16 cellular contexts compared by ENCODE assay signal in the genomic region with DNA sequence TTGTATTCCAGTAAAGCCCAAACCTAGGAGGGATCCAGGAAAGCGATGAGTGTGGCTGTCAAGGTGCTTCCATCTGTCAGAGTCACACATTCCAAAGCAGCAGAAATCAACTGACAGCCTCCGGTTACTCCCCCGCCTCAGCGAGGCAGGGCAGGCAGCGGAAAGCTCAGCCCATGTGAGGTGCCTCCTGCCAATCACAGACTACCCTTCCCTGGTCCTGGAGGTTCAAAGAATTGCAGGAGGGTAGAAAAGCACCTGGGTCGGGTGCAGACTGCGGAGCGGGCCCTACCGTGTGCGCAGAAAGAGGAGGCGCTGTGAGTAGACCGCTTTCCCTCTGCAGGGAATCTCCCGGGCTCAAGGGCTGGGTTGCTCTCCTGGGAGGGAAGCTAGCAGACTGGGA. TPM values are rescaled to one million over a fixed set of nuclear protein-coding genes. Genes with fewer than 3 reads are reported as not detected.
DNase-seq lines count a peak whose midpoint lies in the region; ATAC-seq, FAIRE-seq and TF ChIP-seq lines count a peak whose summit lies in the region.
"Had no signal": no experiment of that assay in that cellular context is flagged by ENCODE, and none has a peak within 500 bp of the region (broad histone marks: within the 10 kb centered on the region; RNA-seq: fewer than 3 reads in every experiment).

Gene UPK1B, plus strand, starts transcription at position 274 of the 400 bp plus-strand sequence. CDS start 13,144 bp downstream, outside the sequence.

- TF ChIP-seq CTCF in HepG2 (CRISPR knock-in tag; IDR thresholded peaks at IDR 0.05) (no peak), right lobe of liver (IDR thresholded peaks at IDR 0.05) (no peak), hepatocyte (IDR thresholded peaks at IDR 0.05; ENCODE audit: poor library complexity) (no peak), nephron (IDR thresholded peaks at IDR 0.05; ENCODE audit: unreplicated experiment in 3 of 3) (no peak)

- H3K4me1 Mint-ChIP-seq in nephron, result no peaks in the 10 kb centered on the region
- H3K4me1 Mint-ChIP-seq: CD8-positive, alpha-beta memory T cell had no signal

- H3K4me2 ChIP-seq in HepG2 (ENCODE audit: low read depth, low read length) (no peak within 1 kb of the TSS), hepatocyte (peak within 1 kb of the TSS; percentile 50)

- peak within 1 kb of the TSS in 2 of 3 experiments; percentile 28 to 34 for H3K4me3 Mint-ChIP-seq in nephron
- H3K4me3 Mint-ChIP-seq: CD8-positive, alpha-beta memory T cell; HFFc6 had no signal

- POLR2A ChIA-PET in HepG2 (lab: Yijun Ruan, JAX), result no interaction called here

- H3K27me3 ChIP-seq in HepG2 (ENCODE audit: control insufficient read depth in 1 of 2, insufficient read depth in 2 of 2, low read length in 2 of 2), result peaks cover 0 to 4% of the 10 kb centered on the region in 2 experiments; a peak in 1 of 5 replicates
- H3K27me3 ChIP-seq in right lobe of liver, result no peaks in the 10 kb centered on the region
- H3K27me3 ChIP-seq in hepatocyte, result no peaks in the 10 kb centered on the region

- no peaks in the 10 kb centered on the region for H3K9me2 ChIP-seq in hepatocyte (replicated peaks; ENCODE audit: insufficient read depth)

- BruUV-seq in HepG2 (replicated peaks; lab: Mats Ljungman, UMichigan), result no TSS peak

- FAIRE-seq in HepG2 (lab: Jason Lieb, UNC) (no peak), urothelium cell line (lab: Jason Lieb, UNC) (no peak)

- CTCF ChIA-PET in HepG2 (lab: Yijun Ruan, JAX; ENCODE audit: low intra/inter-chr PET ratio, low total read pairs), result no interaction called here

- no peak within 1 kb of the TSS for H3K9ac ChIP-seq in HepG2 (ENCODE audit: insufficient read depth, low read depth, low read length)

- H3K4me1 ChIP-seq in HepG2 (ENCODE audit: insufficient read depth, low read length), result no peaks in the 10 kb centered on the region
- H3K4me1 ChIP-seq in right lobe of liver, result no peaks in the 10 kb centered on the region
- peaks cover 4% of the 10 kb centered on the region for H3K4me1 ChIP-seq in hepatocyte (ENCODE audit: insufficient read depth)

- intact Hi-C loops in HepG2 (cut with micrococcal nuclease; ENCODE audit: unreplicated experiment) (no loop called here), right lobe of liver (cut with DNase I) (no loop called here)

- no peak within 1 kb of the TSS for H3K27ac Mint-ChIP-seq in nephron
- H3K27ac Mint-ChIP-seq: HFFc6 had no signal

- no peaks in the 10 kb centered on the region for H3K9me3 Mint-ChIP-seq in nephron
- H3K9me3 Mint-ChIP-seq: HFFc6 had no signal

- no peaks in the 10 kb centered on the region for H3K36me3 ChIP-seq in HepG2 (replicated peaks in 1 of 2; ENCODE audit: control insufficient read depth in 1 of 2, insufficient read depth in 2 of 2, low read length in 2 of 2)
- no peaks in the 10 kb centered on the region for H3K36me3 ChIP-seq in right lobe of liver
- H3K36me3 ChIP-seq in hepatocyte (replicated peaks; ENCODE audit: insufficient read depth, low read depth), result no peaks in the 10 kb centered on the region

- H4K20me1 ChIP-seq in HepG2 (ENCODE audit: insufficient read depth, low read length) (no peaks in the 10 kb centered on the region), hepatocyte (ENCODE audit: insufficient read depth, poor library complexity, severe bottlenecking) (no peaks in the 10 kb centered on the region)

- H3K9me3 ChIP-seq in HepG2 (ENCODE audit: low read length) (no peaks in the 10 kb centered on the region), right lobe of liver (no peaks in the 10 kb centered on the region), hepatocyte (ENCODE audit: low read depth) (no peaks in the 10 kb centered on the region)

- H3K27ac ChIP-seq in HepG2 (ENCODE audit: extremely low read length, insufficient read depth, low read length), result no peak within 1 kb of the TSS
- no peak within 1 kb of the TSS for H3K27ac ChIP-seq in right lobe of liver
- no peak within 1 kb of the TSS for H3K27ac ChIP-seq in hepatocyte

- TF ChIP-seq EP300 in HepG2 (IDR thresholded peaks at IDR 0.05; ENCODE audit: low read depth in 2 of 2, low read length in 2 of 2) (no peak), HepG2 (CRISPR knock-in tag; IDR thresholded peaks at IDR 0.05; ENCODE audit: borderline replicate concordance) (no peak)

- WGBS in HepG2 (ENCODE audit: low lambda C conversion rate), result 43% methylated on average over 12 of the region's 13 CpGs
- 34% methylated on average over 5 of the region's 13 CpGs for WGBS in right lobe of liver (ENCODE audit: insufficient coverage, low coverage, low lambda C conversion rate, missing lambda C conversion rate)
- 35% methylated on average over 13 of the region's 13 CpGs for WGBS in hepatocyte (ENCODE audit: low lambda C conversion rate, missing lambda C conversion rate)

- H3K79me2 ChIP-seq in HepG2 (ENCODE audit: insufficient read depth, low read length), result no peaks in the 10 kb centered on the region
- H3K79me2 ChIP-seq in hepatocyte, result no peaks in the 10 kb centered on the region

- H3K36me3 Mint-ChIP-seq in nephron (ENCODE audit: low read depth), result no peaks in the 10 kb centered on the region

- H3K4me3 ChIP-seq in HepG2 (replicated peaks in 1 of 3; ENCODE audit: insufficient read depth in 1 of 3, low read depth in 2 of 3, low read length in 3 of 3) (no peak within 1 kb of the TSS), right lobe of liver (no peak within 1 kb of the TSS), hepatocyte (no peak within 1 kb of the TSS)

- no peak for DNase-seq in HepG2 (ENCODE audit: low spot score)
- no peak for DNase-seq in right lobe of liver
- no peak for DNase-seq in hepatocyte (ENCODE audit: low spot score)
- peak; percentile 17 for DNase-seq in urothelium cell line (ENCODE audit: low spot score)
- DNase-seq in ACHN, result no peak
- DNase-seq: activated CD8-positive, alpha-beta memory T cell treated with anti-CD3 and anti-CD28 coated beads, Interleukin-2, amount 50 U/mL, for 4 hours; activated naive CD4-positive, alpha-beta T cell treated with anti-CD3 and anti-CD28 coated beads, Interleukin-2, amount 50 U/mL, for 16 hours; CD8-positive, alpha-beta memory T cell; HFFc6; Karpas-422; NCI-H1436 treated with DMSO at 0.1 percent for 48 hours; posterior cingulate gyrus; T-helper 1 cell had no signal

- no peak for TF ChIP-seq POLR2A in HepG2 (IDR thresholded peaks at IDR 0.05; ENCODE audit: insufficient read depth in 1 of 2, low read depth in 2 of 2, low read length in 2 of 2)
- no peak for TF ChIP-seq POLR2A in right lobe of liver (IDR thresholded peaks at IDR 0.05)

- TF ChIP-seq RAD21 in HepG2 (CRISPR knock-in tag; IDR thresholded peaks at IDR 0.05), result no peak

- peak; percentile 73 for ATAC-seq in HepG2
- ATAC-seq in right lobe of liver, result no peak
- no peak for ATAC-seq in GM19452 (IDR thresholded peaks at IDR 0.05; ENCODE audit: unreplicated experiment)
- ATAC-seq in GM21786 (IDR thresholded peaks at IDR 0.05; ENCODE audit: unreplicated experiment), result no peak

- H2AFZ ChIP-seq in HepG2 (ENCODE audit: low read length), result no peak within 1 kb of the TSS
- no peak within 1 kb of the TSS for H2AFZ ChIP-seq in hepatocyte

- H3K27me3 Mint-ChIP-seq in nephron (ENCODE audit: low read depth), result peaks cover 11% of the 10 kb centered on the region

- in situ Hi-C loops in HepG2 (cut with HindIII; ENCODE audit: extremely low pct_ligation_motif_present, low pct_unique_long_range_greater_than_20kb), result no loop called here
- in situ Hi-C loops in ACHN (cut with HindIII; ENCODE audit: low pct_ligation_motif_present, low pct_unique_long_range_greater_than_20kb, low sequenced_read_pairs), result no loop called here

TF ChIP-seq in HepG2, 621 proteins besides CTCF, POLR2A, EP300 and RAD21:
- TF ChIP-seq SOX6 (IDR thresholded peaks at IDR 0.05) (no peak), SOX6 (CRISPR knock-in tag; IDR thresholded peaks at IDR 0.05) (no peak), ZNF652 (CRISPR knock-in tag; IDR thresholded peaks at IDR 0.05; ENCODE audit: borderline replicate concordance, low read depth) (no peak), ZFP1 (CRISPR knock-in tag; IDR thresholded peaks at IDR 0.05) (no peak), ZIK1 (CRISPR knock-in tag; IDR thresholded peaks at IDR 0.05; ENCODE audit: borderline replicate concordance, low read depth) (no peak), TAF15 (IDR thresholded peaks at IDR 0.05; ENCODE audit: low read depth, low read length, poor library complexity, severe bottlenecking) (no peak), HOXA5 (CRISPR knock-in tag; IDR thresholded peaks at IDR 0.05) (no peak), TBL1XR1 (IDR thresholded peaks at IDR 0.05; ENCODE audit: borderline replicate concordance, low read length, partially characterized antibody) (no peak), RFX3 (CRISPR knock-in tag; IDR thresholded peaks at IDR 0.05) (no peak)

RNA-seq across cellular contexts. Expression of gene UPK1B, which starts in this region (rescaled TPM):
- total RNA-seq in HepG2 (2016; rRNA removed; fragmentation: Illumina TruSeq; extraction: Trizol), result not detected in 2 replicates
- total RNA-seq in HepG2 (2016; cell fraction: cytosol; rRNA removed; fragmentation: Illumina TruSeq; extraction: Trizol; ENCODE audit: low read depth), result not detected in 2 replicates
- not detected in 2 replicates for total RNA-seq in HepG2 (2016; cell fraction: insoluble cytoplasmic fraction; rRNA removed; fragmentation: Illumina TruSeq; extraction: Trizol)
- total RNA-seq in HepG2 (2016; cell fraction: membrane; rRNA removed; fragmentation: Illumina TruSeq; extraction: Trizol), result not detected in 2 replicates
- total RNA-seq in HepG2 (2016; cell fraction: nucleus; rRNA removed; fragmentation: Illumina TruSeq; extraction: Trizol), result not detected in 2 replicates
- not detected in 2 replicates for polyA plus RNA-seq in HepG2 (2011; rRNA removed)
- polyA plus RNA-seq in HepG2 (2011; cell fraction: cytosol; rRNA removed), result not detected in 2 replicates
- polyA plus RNA-seq in HepG2 (2011; cell fraction: nucleus; rRNA removed), result not detected in 2 replicates
- polyA plus RNA-seq in HepG2 (2012), result not detected in 2 replicates
- polyA plus RNA-seq in HepG2 (2016; cell fraction: cytosol; fragmentation: Illumina TruSeq; extraction: Trizol; ENCODE audit: low read depth), result not detected in 2 replicates
- not detected in 2 replicates for polyA plus RNA-seq in HepG2 (2016; cell fraction: insoluble cytoplasmic fraction; fragmentation: Illumina TruSeq; extraction: Trizol; ENCODE audit: low read depth)
- not detected in 2 replicates for polyA plus RNA-seq in HepG2 (2016; cell fraction: membrane; fragmentation: Illumina TruSeq; extraction: Trizol; ENCODE audit: low read depth)
- not detected in 2 replicates for polyA plus RNA-seq in HepG2 (2016; cell fraction: nucleus; fragmentation: Illumina TruSeq; extraction: Trizol; ENCODE audit: insufficient read depth, low read depth)
- polyA minus RNA-seq in HepG2 (2011; rRNA and poly(A)+ RNA removed; ENCODE audit: low replicate concordance), result not detected in 2 replicates
- polyA minus RNA-seq in HepG2 (2011; cell fraction: cytosol; rRNA and poly(A)+ RNA removed), result not detected in 2 replicates
- not detected in 2 replicates for polyA minus RNA-seq in HepG2 (2011; cell fraction: nucleus; rRNA and poly(A)+ RNA removed)
- total RNA-seq in right lobe of liver, result under 1 TPM in 1 of 6 experiments, not detected in 5; 0.20 TPM
- total RNA-seq in hepatocyte, result 9.0 and 12.0 TPM in 2 replicates
- polyA plus RNA-seq in hepatocyte, result 17.3 and 28.9 TPM in 2 replicates
- total RNA-seq: CD8-positive, alpha-beta memory T cell had no signal
- polyA plus RNA-seq: CD8-positive, alpha-beta memory T cell had no signal

Comparison
In these comparisons a context has a peak if more than half of its experiments do, and no peak if none do; other contexts are left out.
1. RNA of gene UPK1B (polyA plus RNA-seq): 17.3 to 28.9 TPM in hepatocyte; not detected in HepG2; every median in the first group is over 10 times any median in the second.
2. Peak in ATAC-seq in HepG2; RNA of the gene not detected or under 1 TPM.